ENCODE assay signal across 1 cellular context in genomic region chr7:128894101-128894440, GRCh38.
TF ChIP-seq lines count a peak whose summit lies in the region.

No MANE protein-coding gene starts in this region.

TF ChIP-seq in SK-N-SH, 30 proteins besides CTCF, POLR2A, EP300 and RAD21 (continued from another document):
- TF ChIP-seq REST (IDR thresholded peaks at IDR 0.05; ENCODE audit: low read depth, low read length) (no peak), FOXJ3 (CRISPR knock-in tag; IDR thresholded peaks at IDR 0.05) (no peak), PBX3 (IDR thresholded peaks at IDR 0.05) (no peak), SIN3A (IDR thresholded peaks at IDR 0.05; ENCODE audit: borderline replicate concordance, low read depth, low read length) (no peak), RFX5 (IDR thresholded peaks at IDR 0.05; ENCODE audit: low read length) (no peak), YY1 (IDR thresholded peaks at IDR 0.05; ENCODE audit: low read depth) (no peak), ZBTB33 (IDR thresholded peaks at IDR 0.05; ENCODE audit: borderline replicate concordance, low read depth) (no peak), MAX (IDR thresholded peaks at IDR 0.05; ENCODE audit: low read depth) (no peak)
TF ChIP-seq in SK-N-SH: peak in this region for 0.
